ENCODE assay signal across 25 cellular contexts in the genomic region with DNA sequence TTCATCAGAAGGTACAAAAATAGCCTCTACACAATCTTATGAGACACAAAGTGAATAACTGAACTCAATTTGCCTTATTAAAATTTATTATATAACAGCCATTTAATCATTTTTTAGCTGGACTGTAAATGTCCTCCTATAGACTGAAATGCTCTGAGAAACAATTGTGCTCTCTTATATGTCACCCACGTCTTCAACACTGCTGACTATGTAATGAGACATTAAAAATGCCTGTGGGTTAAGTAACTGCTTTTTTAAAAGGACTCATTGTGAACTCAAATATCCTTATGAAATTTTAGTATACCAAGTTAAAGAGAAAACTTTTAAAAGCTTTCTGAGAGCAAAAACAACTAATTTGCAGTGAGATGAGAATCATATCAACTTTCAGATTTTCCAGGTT. TPM values are rescaled to one million over a fixed set of nuclear protein-coding genes. Genes with fewer than 3 reads are reported as not detected.
DNase-seq lines count a peak whose midpoint lies in the region; ATAC-seq and TF ChIP-seq lines count a peak whose summit lies in the region.
"Had no signal": no experiment of that assay in that cellular context is flagged by ENCODE, and none has a peak within 500 bp of the region (broad histone marks: within the 10 kb centered on the region; RNA-seq: fewer than 3 reads in every experiment).

No MANE protein-coding gene starts in this region.

- H3K4me1 ChIP-seq in fibroblast of lung (ENCODE audit: control insufficient read depth, extremely low read depth, insufficient read depth, low read length) = no peaks in the 10 kb centered on the region
- H3K4me1 ChIP-seq: A549; BLaER1 treated with 17β-estradiol and CSF1 and Interleukin-3, amounts not matched to agents 10 nM and 100 nM had no signal

- no peak overlapping the region for H3K4me3 Mint-ChIP-seq in stimulated activated effector memory CD8-positive, alpha-beta T cell treated with anti-CD3 and anti-CD28 coated beads, Interleukin-12 subunit alpha, Interleukin-12 subunit beta, amount 100 ng/mL, for 72 hours
- H3K4me3 Mint-ChIP-seq: CD4-positive, alpha-beta T cell; IgD-negative memory B cell had no signal

- H3K27ac ChIP-seq in fibroblast of lung (ENCODE audit: insufficient read depth, low read length) (no peak overlapping the region), brain microvascular endothelial cell (no peak overlapping the region)
- H3K27ac ChIP-seq: A549; BLaER1 treated with 17β-estradiol and CSF1 and Interleukin-3, amounts not matched to agents 10 nM and 100 nM; KMS-11; PC-9; SJSA1 had no signal

- H4K20me1 ChIP-seq in fibroblast of lung (ENCODE audit: control insufficient read depth, extremely low read depth, insufficient read depth, low read length) = no peaks in the 10 kb centered on the region
- H4K20me1 ChIP-seq: BLaER1 treated with 17β-estradiol and CSF1 and Interleukin-3, amounts not matched to agents 10 nM and 100 nM had no signal

- peaks cover 23% of the 10 kb centered on the region for H3K4me1 Mint-ChIP-seq in stimulated activated effector memory CD8-positive, alpha-beta T cell treated with anti-CD3 and anti-CD28 coated beads, Interleukin-12 subunit alpha, Interleukin-12 subunit beta, amount 100 ng/mL, for 72 hours

- H3K36me3 Mint-ChIP-seq in stimulated activated effector memory CD8-positive, alpha-beta T cell treated with anti-CD3 and anti-CD28 coated beads, Interleukin-12 subunit alpha, Interleukin-12 subunit beta, amount 100 ng/mL, for 72 hours = no peaks in the 10 kb centered on the region
- H3K36me3 Mint-ChIP-seq: IgD-negative memory B cell had no signal

- H3K36me3 ChIP-seq in fibroblast of lung (ENCODE audit: control insufficient read depth, insufficient read depth, low read length) (no peaks in the 10 kb centered on the region), brain microvascular endothelial cell (replicated peaks) (no peaks in the 10 kb centered on the region)
- H3K36me3 ChIP-seq: SJSA1 had no signal

- no peaks in the 10 kb centered on the region for H3K79me2 ChIP-seq in fibroblast of lung (ENCODE audit: control insufficient read depth, insufficient read depth, low read length)

- H3K27me3 ChIP-seq in fibroblast of lung (ENCODE audit: control insufficient read depth, insufficient read depth, low read length) (no peaks in the 10 kb centered on the region), brain microvascular endothelial cell (replicated peaks) (no peaks in the 10 kb centered on the region)
- H3K27me3 ChIP-seq: BLaER1 treated with 17β-estradiol and CSF1 and Interleukin-3, amounts not matched to agents 10 nM and 100 nM; SJSA1 had no signal

- no peak overlapping the region for H3K4me3 ChIP-seq in fibroblast of lung (replicated peaks in 1 of 4; ENCODE audit: control extremely low read depth in 1 of 4, insufficient read depth in 1 of 4, low read depth in 3 of 4, low read length in 4 of 4)
- H3K4me3 ChIP-seq in brain microvascular endothelial cell (ENCODE audit: low read depth, low read length) = no peak overlapping the region
- H3K4me3 ChIP-seq: A549; BLaER1 treated with 17β-estradiol and CSF1 and Interleukin-3, amounts not matched to agents 10 nM and 100 nM; PC-9; SJSA1 had no signal

- H3K9me3 ChIP-seq in fibroblast of lung (ENCODE audit: control insufficient read depth, insufficient read depth, low read depth, low read length) = no peaks in the 10 kb centered on the region
- H3K9me3 ChIP-seq: A549, SJSA1 had no signal

- H2AFZ ChIP-seq in fibroblast of lung (ENCODE audit: low read length) = no peak overlapping the region
- H2AFZ ChIP-seq: PC-9 had no signal

- no peak overlapping the region for H3K9ac ChIP-seq in fibroblast of lung (ENCODE audit: insufficient read depth, low read length)
- H3K9ac ChIP-seq: BLaER1 treated with 17β-estradiol and CSF1 and Interleukin-3, amounts not matched to agents 10 nM and 100 nM; KMS-11 had no signal

- TF ChIP-seq CTCF in fibroblast of lung (conservative IDR thresholded peaks at IDR 0.05 in 1 of 2, IDR thresholded peaks at IDR 0.05 in 1 of 2; ENCODE audit: low read depth in 1 of 2, low read length in 2 of 2) (no peak), brain microvascular endothelial cell (IDR thresholded peaks at IDR 0.05; ENCODE audit: low read depth, low read length, missing control alignments) (no peak)

- no peak overlapping the region for H3K27ac Mint-ChIP-seq in stimulated activated effector memory CD8-positive, alpha-beta T cell treated with anti-CD3 and anti-CD28 coated beads, Interleukin-12 subunit alpha, Interleukin-12 subunit beta, amount 100 ng/mL, for 72 hours
- H3K27ac Mint-ChIP-seq: CD4-positive, alpha-beta T cell; IgD-negative memory B cell had no signal

- in situ Hi-C loops in SK-MEL-5 (cut with HindIII; ENCODE audit: low pct_unique_long_range_greater_than_20kb, low sequenced_read_pairs) = no loop called here
- in situ Hi-C loops in brain microvascular endothelial cell (cut with HindIII; ENCODE audit: low pct_ligation_motif_present, low sequenced_read_pairs) = no loop called here

- ATAC-seq in stimulated activated effector memory CD8-positive, alpha-beta T cell treated with anti-CD3 and anti-CD28 coated beads, Interleukin-12 subunit alpha, Interleukin-12 subunit beta, amount 100 ng/mL, for 72 hours = no peak
- ATAC-seq: A549, HCT116 had no signal

- H3K4me2 ChIP-seq in fibroblast of lung (ENCODE audit: extremely low read depth, insufficient read depth, low read length) = no peak overlapping the region
- H3K4me2 ChIP-seq: A549; BLaER1 treated with 17β-estradiol and CSF1 and Interleukin-3, amounts not matched to agents 10 nM and 100 nM; KMS-11; PC-9 had no signal

- H3K9me3 Mint-ChIP-seq in stimulated activated effector memory CD8-positive, alpha-beta T cell treated with anti-CD3 and anti-CD28 coated beads, Interleukin-12 subunit alpha, Interleukin-12 subunit beta, amount 100 ng/mL, for 72 hours = no peaks in the 10 kb centered on the region
- H3K9me3 Mint-ChIP-seq: CD4-positive, alpha-beta T cell had no signal

- peak; percentile 33 for DNase-seq in ELR (ENCODE audit: low read depth)
- peak; percentile 64 for DNase-seq in SK-MEL-5 (ENCODE audit: low read depth, low spot score)
- peak; percentile 8 to 14 for DNase-seq in fibroblast of lung (ENCODE audit: low read depth in 2 of 2)
- DNase-seq in NCI-H510A (lab: John Stamatoyannopoulos, UW) = no peak
- DNase-seq in COLO668 (lab: John Stamatoyannopoulos, UW; ENCODE audit: unreplicated experiment) = no peak
- no peak for DNase-seq in stimulated activated effector memory CD8-positive, alpha-beta T cell treated with anti-CD3 and anti-CD28 coated beads, Interleukin-12 subunit alpha, Interleukin-12 subunit beta, amount 100 ng/mL, for 72 hours (ENCODE audit: low spot score in 2 of 2)
- DNase-seq in brain microvascular endothelial cell = no peak
- DNase-seq: AML-193; CD4-positive, alpha-beta T cell; DMS153; NCI-H1048; NCI-H1417; NCI-H1694; NCI-H2029 treated with DMSO at 0.1 percent for 48 hours; NCI-H446 treated with DMSO at 0.1 percent for 48 hours; NCI-H526 treated with DMSO at 0.1 percent for 48 hours; PC-9; Right ventricle myocardium superior; RPMI8226 had no signal

RNA-seq across cellular contexts. Expression of a gene that starts 10.4 kb away (rescaled TPM):
- total RNA-seq in SK-MEL-5 (2014; rRNA removed; shearing (Covaris generic)) = 68.8 and 73.2 TPM in 2 replicates
- polyA plus RNA-seq in SK-MEL-5 (2015; cell fraction: cytosol; rRNA removed) = 32.5 and 47.4 TPM in 2 replicates
- polyA plus RNA-seq in SK-MEL-5 (2015; cell fraction: nucleus; rRNA removed) = 11.1 and 25.1 TPM in 2 replicates
- 31.7 and 36.7 TPM in 2 replicates for total RNA-seq in fibroblast of lung
- polyA plus RNA-seq in fibroblast of lung = 43.5 and 53.3 TPM in 2 replicates
- polyA plus RNA-seq in fibroblast of lung (2012) = 24.8 and 29.1 TPM in 2 replicates
- 3.5 and 10.7 TPM in 2 replicates for polyA minus RNA-seq in fibroblast of lung (ENCODE audit: low replicate concordance)

Comparison
In these comparisons a context has a peak if more than half of its experiments do, and no peak if none do; other contexts are left out.
1. DNase-seq: peak in ELR (single experiment), SK-MEL-5 (single experiment) and fibroblast of lung (2 of 2); none in NCI-H510A (single experiment), COLO668 (single experiment), stimulated activated effector memory CD8-positive, alpha-beta T cell treated with anti-CD3 and anti-CD28 coated beads, Interleukin-12 subunit alpha, Interleukin-12 subunit beta, amount 100 ng/mL, for 72 hours (0 of 2) and brain microvascular endothelial cell (single experiment).